18 cellular contexts compared by ENCODE assay signal in genomic region chr12:89075890-89076591, GRCh38.
DNase-seq lines count a peak whose midpoint lies in the region; ATAC-seq and TF ChIP-seq lines count a peak whose summit lies in the region.
"Had no signal": no experiment of that assay in that cellular context is flagged by ENCODE, and none has a peak within 500 bp of the region (broad histone marks: within the 10 kb centered on the region; RNA-seq: fewer than 3 reads in every experiment).

No MANE protein-coding gene starts in this region.

- no peak for TF ChIP-seq CTCF in AG10803 (conservative IDR thresholded peaks at IDR 0.05; ENCODE audit: low read length)

- DNase-seq in AG10803 (ENCODE audit: low read depth) (peak; percentile 58), NCI-H146 treated with DMSO at 0.1 percent for 48 hours (lab: John Stamatoyannopoulos, UW; ENCODE audit: unreplicated experiment) (peak; percentile 43), amniotic epithelial cell (ENCODE audit: low read depth) (peak; percentile 40), iris pigment epithelial cell (ENCODE audit: low read depth) (peak; percentile 34), NCI-H524 treated with DMSO at 0.1 percent for 48 hours (lab: John Stamatoyannopoulos, UW) (no peak), NCI-H2196 (lab: John Stamatoyannopoulos, UW; ENCODE audit: unreplicated experiment) (no peak), OCI-M2 (lab: John Stamatoyannopoulos, UW; ENCODE audit: unreplicated experiment) (no peak)
- DNase-seq: COR-L47, DMS153, KBM-7, NCI-H1105 treated with DMSO at 0.1 percent for 48 hours, NCI-H1930, NCI-H2171 treated with DMSO at 0.1 percent for 48 hours, NCI-H510A, SK-N-SH had no signal

- no peak overlapping the region for H3K4me3 ChIP-seq in AG10803 (ENCODE audit: low read length)

- ATAC-seq in GM21528 (IDR thresholded peaks at IDR 0.05; ENCODE audit: low FRiP score, unreplicated experiment) = no peak
- ATAC-seq: HCT116, Right ventricle myocardium inferior had no signal

Comparison
In these comparisons a context has a peak if more than half of its experiments do, and no peak if none do; other contexts are left out.
1. DNase-seq: peak in AG10803 (single experiment), NCI-H146 treated with DMSO at 0.1 percent for 48 hours (single experiment), amniotic epithelial cell (single experiment) and iris pigment epithelial cell (single experiment); none in NCI-H524 treated with DMSO at 0.1 percent for 48 hours (single experiment), NCI-H2196 (single experiment) and OCI-M2 (single experiment).